ENCODE assay signal across 24 cellular contexts in the genomic region with DNA sequence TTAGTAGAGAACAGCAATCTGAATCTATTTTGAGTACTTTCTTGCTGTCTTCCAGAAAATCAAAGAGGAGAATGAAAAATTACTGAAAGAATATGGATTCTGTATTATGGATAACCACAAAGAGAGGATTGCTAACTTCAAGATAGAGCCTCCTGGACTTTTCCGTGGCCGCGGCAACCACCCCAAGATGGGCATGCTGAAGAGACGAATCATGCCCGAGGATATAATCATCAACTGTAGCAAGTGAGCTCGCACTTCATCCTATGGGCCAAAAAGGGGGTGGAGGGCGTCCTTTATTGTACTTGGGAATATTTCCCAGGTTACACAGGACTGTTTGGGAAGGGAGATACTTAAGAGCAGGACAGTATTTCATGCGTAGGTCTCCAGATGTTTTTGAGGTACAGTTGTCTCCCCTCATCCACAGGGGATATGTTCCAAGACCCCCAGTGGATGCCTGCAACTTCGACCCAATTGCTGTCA.
"Had no signal": no experiment of that assay in that cellular context is flagged by ENCODE, and none has a peak within 500 bp of the region (broad histone marks: within the 10 kb centered on the region; RNA-seq: fewer than 3 reads in every experiment).

No MANE protein-coding gene starts in this region.

- H3K4me3 Mint-ChIP-seq: activated naive CD8-positive, alpha-beta T cell treated with anti-CD3 and anti-CD28 coated beads, Interleukin-2, amount 10 ng/mL, durations not matched to agents 7 days and 5 days; activated T-cell treated with anti-CD3 and anti-CD28 coated beads, Interleukin-2, amount 50 U/mL, for 4 hours; immature natural killer cell; mesothelial cell of epicardium; naive thymus-derived CD8-positive, alpha-beta T cell; neural progenitor cell; stimulated activated memory B cell treated with anti-CD40 and anti-IgM and Interleukin-4, amounts not matched to agents 10 μg/mL and 1 μg/mL and 100 μg/mL, for 72 hours; T-cell had no signal

- H3K4me2 ChIP-seq: neural progenitor cell, smooth muscle cell had no signal

- H3K9me3 Mint-ChIP-seq: activated naive CD8-positive, alpha-beta T cell treated with anti-CD3 and anti-CD28 coated beads, Interleukin-2, amount 10 ng/mL, durations not matched to agents 7 days and 5 days; activated T-cell treated with anti-CD3 and anti-CD28 coated beads, Interleukin-2, amount 50 U/mL, for 4 hours; immature natural killer cell; mesothelial cell of epicardium; naive thymus-derived CD8-positive, alpha-beta T cell; neural progenitor cell; stimulated activated memory B cell treated with anti-CD40 and anti-IgM and Interleukin-4, amounts not matched to agents 10 μg/mL and 1 μg/mL and 100 μg/mL, for 72 hours; T-cell had no signal

- ATAC-seq: activated T-cell treated with anti-CD3 and anti-CD28 coated beads, Interleukin-2, amount 50 U/mL, for 4 hours; naive thymus-derived CD8-positive, alpha-beta T cell; stimulated activated memory B cell treated with anti-CD40 and anti-IgM and Interleukin-4, amounts not matched to agents 10 μg/mL and 1 μg/mL and 100 μg/mL, for 72 hours; T-cell had no signal

- H3K27ac ChIP-seq: coronary artery, left ventricle myocardium inferior, neural progenitor cell, sigmoid colon, thoracic aorta, upper lobe of left lung had no signal

- H3K4me3 ChIP-seq: coronary artery, left ventricle myocardium inferior, neural progenitor cell, sigmoid colon, smooth muscle cell, thoracic aorta, upper lobe of left lung had no signal

- H2AFZ ChIP-seq: neural progenitor cell had no signal

- H3K9ac ChIP-seq: neural progenitor cell had no signal

- H3K27me3 Mint-ChIP-seq: activated naive CD8-positive, alpha-beta T cell treated with anti-CD3 and anti-CD28 coated beads, Interleukin-2, amount 10 ng/mL, durations not matched to agents 7 days and 5 days; naive thymus-derived CD8-positive, alpha-beta T cell; stimulated activated memory B cell treated with anti-CD40 and anti-IgM and Interleukin-4, amounts not matched to agents 10 μg/mL and 1 μg/mL and 100 μg/mL, for 72 hours; T-cell had no signal

- H3K4me1 ChIP-seq: left ventricle myocardium inferior, neural progenitor cell, sigmoid colon had no signal

- H3K4me1 Mint-ChIP-seq: mesothelial cell of epicardium; neural progenitor cell; stimulated activated memory B cell treated with anti-CD40 and anti-IgM and Interleukin-4, amounts not matched to agents 10 μg/mL and 1 μg/mL and 100 μg/mL, for 72 hours had no signal

- H3K27ac Mint-ChIP-seq: mesothelial cell of epicardium; neural progenitor cell; stimulated activated memory B cell treated with anti-CD40 and anti-IgM and Interleukin-4, amounts not matched to agents 10 μg/mL and 1 μg/mL and 100 μg/mL, for 72 hours had no signal

- H3K9me3 ChIP-seq: left ventricle myocardium inferior, sigmoid colon, thoracic aorta, upper lobe of left lung had no signal

- DNase-seq: activated CD4-positive, alpha-beta T cell treated with anti-CD3 and anti-CD28 coated beads for 4 hours; activated CD4-positive, alpha-beta T cell treated with anti-CD3 and anti-CD28 coated beads, Interleukin-2, amount 50 U/mL, for 48 hours; activated CD4-positive, CD25-positive, alpha-beta regulatory T cell; activated CD8-positive, alpha-beta memory T cell treated with anti-CD3 and anti-CD28 coated beads, Interleukin-2, amount 50 U/mL, for 48 hours; activated naive CD4-positive, alpha-beta T cell treated with Interleukin-2 at 50 U/mL for 16 hours; activated naive CD8-positive, alpha-beta T cell treated with anti-CD3 and anti-CD28 coated beads, Interleukin-2, amount 10 ng/mL, durations not matched to agents 7 days and 5 days; activated T-cell treated with anti-CD3 and anti-CD28 coated beads, Interleukin-2, amount 50 U/mL, for 4 hours; amniotic stem cell; cerebellar nuclear complex; immature natural killer cell; kidney glomerular epithelial cell; left ventricle myocardium inferior; naive thymus-derived CD8-positive, alpha-beta T cell; posterior cingulate gyrus; sigmoid colon; stimulated activated CD4-positive, alpha-beta T cell treated with anti-CD3 and anti-CD28 coated beads, Interleukin-15, amount 100 ng/mL, for 24 hours; T-cell; upper lobe of left lung had no signal

- H3K27me3 ChIP-seq: neural progenitor cell, sigmoid colon, upper lobe of left lung had no signal
